Comparison of ENCODE assay signal across 8 cellular contexts in the genomic region with DNA sequence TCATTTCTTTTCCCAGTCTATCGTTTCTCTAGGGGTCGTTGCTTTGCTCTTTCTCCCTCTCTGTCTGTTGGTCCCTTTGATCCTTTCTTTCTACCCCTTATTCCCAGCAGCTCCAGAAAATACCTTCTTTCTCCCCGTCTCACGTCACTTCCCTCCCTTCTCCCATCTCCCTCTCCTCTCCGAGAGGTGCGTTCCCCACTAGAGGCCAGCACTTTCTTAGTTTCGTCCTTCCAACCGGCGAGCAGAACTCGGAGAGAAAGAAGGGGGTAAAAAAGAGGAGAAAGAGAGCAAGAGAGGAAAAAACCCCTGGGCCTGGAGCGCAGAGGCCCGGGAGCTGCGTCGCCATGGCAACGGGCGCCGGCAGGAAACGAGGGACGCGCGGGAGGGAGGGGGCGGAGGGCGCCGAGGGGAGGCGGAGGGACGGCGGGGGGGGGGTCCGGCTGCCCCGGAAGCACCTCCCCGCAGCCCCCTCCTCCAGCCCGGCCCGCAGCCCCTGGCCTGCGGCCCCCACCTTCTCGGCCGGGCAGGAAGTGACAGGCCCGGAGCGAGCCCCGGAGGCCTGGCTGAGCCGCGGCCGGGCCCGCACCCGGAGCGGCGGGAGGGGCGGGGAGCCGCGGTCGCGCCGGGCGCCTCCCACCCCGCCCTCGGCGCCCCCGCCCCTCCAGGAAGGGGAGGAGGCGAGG. TPM values are rescaled to one million over a fixed set of nuclear protein-coding genes. Genes with fewer than 3 reads are reported as not detected.
DNase-seq lines count a peak whose midpoint lies in the region; ATAC-seq, FAIRE-seq and TF ChIP-seq lines count a peak whose summit lies in the region.
"Not testable (repeated sequence)": the region's sequence is repeated elsewhere in the genome, so short reads cannot be mapped to it uniquely, and the experiment has no call there.

A gene (plus strand): TSS at position 477 of the 683 bp plus-strand sequence. CDS start 3,169 bp downstream, outside the sequence.

- H4K8ac ChIP-seq in H1 (ENCODE audit: extremely low read depth, insufficient read depth, low read length), result not testable (repeated sequence)

- peak within 1 kb of the TSS; percentile 60 to 96 (median 96) for H3K27ac Mint-ChIP-seq in CD4-positive, CD25-positive, alpha-beta regulatory T cell

- POLR2A ChIA-PET in H1 (lab: Charles Lee; ENCODE audit: partially characterized antibody), result interaction anchor here (0.8 to 18.7 kb wide), 20 partner anchors 8 to 221 kb away, joined by 3 to 438 read pairs (median 5); a partner anchor contains a TSS

- H2BK15ac ChIP-seq in H1 (ENCODE audit: low read length), result not testable (repeated sequence)

- not testable (repeated sequence) for H2AFZ ChIP-seq in H1 (ENCODE audit: low read length)

- peak within 1 kb of the TSS; percentile 96 for H4K91ac ChIP-seq in H1 (replicated peaks; ENCODE audit: insufficient read length, low read length)

- peak within 1 kb of the TSS; percentile 99 for H3K18ac ChIP-seq in H1 (ENCODE audit: extremely low read depth, low read length)

- DNase-seq in CD4-positive, CD25-positive, alpha-beta regulatory T cell, result peak; percentile 68 to 80 (median 79)
- DNase-seq in HTR-8/SVneo (ENCODE audit: insufficient read length, low spot score) (peak; percentile 66), NOMO-1 treated with DMSO at 0.1 percent for 48 hours (lab: John Stamatoyannopoulos, UW; ENCODE audit: unreplicated experiment) (peak; percentile 21), H1 (ENCODE audit: low read depth in 1 of 2, low spot score in 2 of 2) (peak in 1 of 2 experiments; percentile 82), medulla oblongata (ENCODE audit: extremely low spot score) (peak; percentile 82)
- peak; percentile 79 for DNase-seq in activated CD8-positive, alpha-beta memory T cell treated with anti-CD3 and anti-CD28 coated beads, Interleukin-2, amount 50 U/mL, for 4 hours
- peak; percentile 47 to 73 for DNase-seq in stimulated activated CD4-positive, alpha-beta T cell treated with anti-CD3 and anti-CD28 coated beads, Interleukin-4, amount 100 ng/mL, for 48 hours (ENCODE audit: low read depth in 2 of 2)

- CTCF ChIA-PET in H1 (lab: Charles Lee; ENCODE audit: partially characterized antibody), result interaction anchor here (0.9 to 2.0 kb wide), 4 partner anchors 8 to 216 kb away, joined by 3 to 8 read pairs (median 4); a partner anchor contains a TSS

- H3K4me3 Mint-ChIP-seq in CD4-positive, CD25-positive, alpha-beta regulatory T cell, result peak within 1 kb of the TSS; percentile 87 to 95 (median 93)

- H3K27me3 Mint-ChIP-seq in CD4-positive, CD25-positive, alpha-beta regulatory T cell, result not testable (repeated sequence)

- H3K79me2 ChIP-seq in H1 (ENCODE audit: control insufficient read depth in 1 of 2, insufficient read depth in 2 of 2, low read length in 2 of 2), result peaks cover 34 to 47% of the 10 kb centered on the region in 2 experiments

- H2BK5ac ChIP-seq in H1 (ENCODE audit: low read depth, low read length), result peak within 1 kb of the TSS; percentile 98

- H3K9ac ChIP-seq in H1 (replicated peaks in 1 of 4; ENCODE audit: extremely low read depth in 1 of 4, low read depth in 3 of 4, low read length in 3 of 4), result peak within 1 kb of the TSS; percentile 59 to 90 (median 83)

- peak within 1 kb of the TSS; percentile 86 for H3K27ac ChIP-seq in CD4-positive, CD25-positive, alpha-beta regulatory T cell (ENCODE audit: insufficient read depth, low read length, poor library complexity, severe bottlenecking)
- peak within 1 kb of the TSS; percentile 89 for H3K27ac ChIP-seq in H1 (ENCODE audit: low read depth, low read length)

- H3K36me3 Mint-ChIP-seq in CD4-positive, CD25-positive, alpha-beta regulatory T cell, result not testable (repeated sequence)

- not testable (repeated sequence) for H3K23me2 ChIP-seq in H1 (ENCODE audit: low read depth, low read length)

- H3K14ac ChIP-seq in H1 (ENCODE audit: insufficient read length), result peak within 1 kb of the TSS; percentile 9

- H2BK20ac ChIP-seq in H1 (ENCODE audit: low read length), result peak within 1 kb of the TSS; percentile 26; the same call in 1 of the 2 replicates

- peak within 1 kb of the TSS; percentile 92 for H3K56ac ChIP-seq in H1 (replicated peaks; ENCODE audit: insufficient read length, low read depth, low read length)

- not testable (repeated sequence) for TF ChIP-seq POLR2A in H1 (IDR thresholded peaks at IDR 0.05; ENCODE audit: control extremely low read depth in 1 of 2, low read depth in 2 of 2, low read length in 2 of 2)

- H4K20me1 ChIP-seq in H1 (replicated peaks in 1 of 2; ENCODE audit: control insufficient read depth in 1 of 2, insufficient read depth in 2 of 2, low read length in 2 of 2), result peaks cover 11 to 16% of the 10 kb centered on the region in 2 experiments

- not testable (repeated sequence) for H3K27me3 ChIP-seq in CD4-positive, CD25-positive, alpha-beta regulatory T cell (ENCODE audit: control insufficient read depth, insufficient read depth, low read length); H1 (replicated peaks in 1 of 4; ENCODE audit: control insufficient read depth in 3 of 4, extremely low read depth in 1 of 4, insufficient read depth in 3 of 4, low read length in 3 of 4)

- peak within 1 kb of the TSS; percentile 96 for H3K4ac ChIP-seq in H1 (replicated peaks; ENCODE audit: insufficient read length, low read depth, low read length)

- peak in 1 of 2 experiments; percentile 70; a peak in 1 of 3 replicates for TF ChIP-seq EP300 in H1 (IDR thresholded peaks at IDR 0.05; ENCODE audit: borderline replicate concordance in 1 of 2, low read depth in 2 of 2, low read length in 2 of 2)

- TF ChIP-seq CTCF in H1 (IDR thresholded peaks at IDR 0.05; ENCODE audit: control extremely low read depth in 1 of 3, insufficient read depth in 1 of 3, low read depth in 1 of 3, low read length in 3 of 3), result peak; percentile 12 to 43 (median 30); a peak in 2 of 4 replicates

- peak within 1 kb of the TSS; percentile 78 to 92 for H3K4me2 ChIP-seq in H1 (ENCODE audit: insufficient read depth in 1 of 2, low read depth in 2 of 2, low read length in 2 of 2)

- H3K23ac ChIP-seq in H1 (ENCODE audit: insufficient read length), result not testable (repeated sequence)

- 0% methylated on average over 16 of the region's 57 CpGs; no CpG with 5 or more reads in 1 of the 2 experiments for WGBS in H1 (ENCODE audit: extremely low coverage in 1 of 2, insufficient coverage in 1 of 2, insufficient read length in 1 of 2, insufficient replicate concordance in 2 of 2, low coverage in 1 of 2, low lambda C conversion rate in 2 of 2, missing lambda C conversion rate in 1 of 2), 2 experiments

- ATAC-seq in CD4-positive, CD25-positive, alpha-beta regulatory T cell (ENCODE audit: low read depth in 2 of 2), result peak; percentile 68
- peak; percentile 58 for ATAC-seq in GM21360 (IDR thresholded peaks at IDR 0.05; ENCODE audit: unreplicated experiment)

- not testable (repeated sequence) for H3K9me3 ChIP-seq in CD4-positive, CD25-positive, alpha-beta regulatory T cell (ENCODE audit: control insufficient read depth in 2 of 2, low read length in 2 of 2); H1 (ENCODE audit: insufficient read depth in 2 of 2, low read depth in 1 of 2, low read length in 1 of 2)

- not testable (repeated sequence) for H3K36me3 ChIP-seq in CD4-positive, CD25-positive, alpha-beta regulatory T cell (ENCODE audit: control insufficient read depth, insufficient read depth, low read length)
- H3K36me3 ChIP-seq in H1 (ENCODE audit: control insufficient read depth in 2 of 4, insufficient read depth in 4 of 4, low read length in 3 of 4), result peaks cover 5 to 34% (median 13%) of the 10 kb centered on the region in 4 experiments; a peak in 7 of 8 replicates

- peaks cover 0 to 18% (median 13%) of the 10 kb centered on the region in 4 donors for H3K4me1 Mint-ChIP-seq in CD4-positive, CD25-positive, alpha-beta regulatory T cell

- peaks cover 29% of the 10 kb centered on the region for H3K4me1 ChIP-seq in CD4-positive, CD25-positive, alpha-beta regulatory T cell (ENCODE audit: control insufficient read depth, insufficient read depth, low read length, poor library complexity, severe bottlenecking)
- H3K4me1 ChIP-seq in H1 (replicated peaks in 1 of 4; ENCODE audit: control insufficient read depth in 3 of 4, insufficient read depth in 4 of 4, low read length in 3 of 4), result peaks cover 0 to 37% (median 14%) of the 10 kb centered on the region in 4 experiments; a peak in 5 of 7 replicates

- H3K9me3 Mint-ChIP-seq in CD4-positive, CD25-positive, alpha-beta regulatory T cell, result not testable (repeated sequence)

- H3K4me3 ChIP-seq in CD4-positive, CD25-positive, alpha-beta regulatory T cell (ENCODE audit: low read depth, low read length), result peak within 1 kb of the TSS; percentile 94
- H3K4me3 ChIP-seq in H1 (ENCODE audit: extremely low read depth in 1 of 4, insufficient read depth in 2 of 4, low read depth in 3 of 4, low read length in 4 of 4), result peak within 1 kb of the TSS; percentile 91 to 99 (median 98)

- H2AK5ac ChIP-seq in H1 (ENCODE audit: low read depth, low read length), result 0 out of 2 replicates have a peak within 1 kb of the TSS, but pooled peaks have one; percentile 18

- TF ChIP-seq RAD21 in H1 (IDR thresholded peaks at IDR 0.05 in 1 of 2, conservative IDR thresholded peaks at IDR 0.05 in 1 of 2; ENCODE audit: low read depth in 2 of 2, low read length in 2 of 2), result 0 out of 4 replicates have a peak, but pooled peaks of 1 of the 2 experiments have one; percentile 11

- H4K5ac ChIP-seq in H1 (ENCODE audit: insufficient read length, low read depth, low read length), result peak within 1 kb of the TSS; percentile 100

- FAIRE-seq in HTR-8/SVneo (lab: Jason Lieb, UNC) (peak; percentile 69), H1 (lab: Jason Lieb, UNC) (peak; percentile 48)

- H2BK120ac ChIP-seq in H1 (replicated peaks; ENCODE audit: low read depth, low read length), result peak within 1 kb of the TSS; percentile 93

- not testable (repeated sequence) for H3K79me1 ChIP-seq in H1 (ENCODE audit: low read depth, low read length)

- H2BK12ac ChIP-seq in H1 (ENCODE audit: low read depth, low read length), result peak within 1 kb of the TSS; percentile 52; the same call in 1 of the 2 replicates

TF ChIP-seq in H1, 55 proteins besides CTCF, POLR2A, EP300 and RAD21 (continues in another document):
- TF ChIP-seq POLR2AphosphoS5 (IDR thresholded peaks at IDR 0.05; ENCODE audit: low read depth, low read length), result peak; percentile 59
- peak; percentile 74 for TF ChIP-seq TBP (IDR thresholded peaks at IDR 0.05; ENCODE audit: low read depth, low read length)

RNA-seq across cellular contexts. Expression of the gene that starts here (rescaled TPM):
- total RNA-seq in CD4-positive, CD25-positive, alpha-beta regulatory T cell, result 46.6 TPM
- 10 to 100 TPM; 15.5 to 17.2 (median 16.4) TPM for polyA plus RNA-seq in CD4-positive, CD25-positive, alpha-beta regulatory T cell
- total RNA-seq in H1 (2021; fragmentation: NEBNext Ultra II Directional; extraction: Animal tissue kit (Norgen Biotek cat#: 25700)), result 895 and 934 TPM in 2 replicates
- polyA plus RNA-seq in H1 (2011; rRNA removed), result 1,655 and 1,966 TPM in 2 replicates
- 1,167 TPM for polyA plus RNA-seq in H1 (2011; cell fraction: cytosol; rRNA removed)
- polyA plus RNA-seq in H1 (2011; cell fraction: nucleus; rRNA removed), result 4,031 TPM
- 523 to 757 TPM (median 649 TPM) in 4 replicates for polyA plus RNA-seq in H1 (2012, experiment 1 of 2)
- polyA plus RNA-seq in H1 (2012, experiment 2 of 2), result 232 TPM
- 1,106 TPM for polyA plus RNA-seq in H1 (2013, experiment 1 of 2)
- 1,034 TPM for polyA plus RNA-seq in H1 (2013, experiment 2 of 2)
- 658 and 938 TPM in 2 replicates for polyA minus RNA-seq in H1 (2011; rRNA and poly(A)+ RNA removed)
- 651 TPM for polyA minus RNA-seq in H1 (2011; cell fraction: cytosol; rRNA and poly(A)+ RNA removed)
- 450 TPM for polyA minus RNA-seq in H1 (2011; cell fraction: nucleus; rRNA and poly(A)+ RNA removed)

Comparison
In these comparisons a context has a peak if more than half of its experiments do, and no peak if none do; other contexts are left out.
1. RNA of the gene that starts here (total RNA-seq): 895 to 934 TPM in H1; 46.6 TPM in CD4-positive, CD25-positive, alpha-beta regulatory T cell (single experiment); every median in the first group is over 10 times any median in the second.
2. RNA of the gene that starts here (polyA plus RNA-seq): 232 to 4,031 TPM in H1; 15.5 to 17.2 TPM in CD4-positive, CD25-positive, alpha-beta regulatory T cell; every median in the first group is over 10 times any median in the second.